Comparison of ENCODE assay signal across 20 cellular contexts in genomic region chr10:99461230-99461629, GRCh38. TPM values are rescaled to one million over a fixed set of nuclear protein-coding genes. Genes with fewer than 3 reads are reported as not detected.
A peak's percentile ranks its signal among the peaks of the same experiment; 100 is the strongest.
DNase-seq lines count a peak whose midpoint lies in the region; ATAC-seq, FAIRE-seq and TF ChIP-seq lines count a peak whose summit lies in the region.
"Had no signal": no experiment of that assay in that cellular context is flagged by ENCODE, and none has a peak within 500 bp of the region (broad histone marks: within the 10 kb centered on the region; RNA-seq: fewer than 3 reads in every experiment).

No MANE protein-coding gene starts in this region.

- peaks cover 31% of the 10 kb centered on the region for H3K27me3 Mint-ChIP-seq in MCF 10A (ENCODE audit: insufficient read depth, unreplicated experiment)
- H3K27me3 Mint-ChIP-seq in natural killer cell treated with Interleukin-12 subunit alpha and Interleukin-12 subunit beta and Interleukin-15 and Interleukin-18, amount 100 ng/mL, for 72 hours: peaks cover 22 to 35% of the 10 kb centered on the region in 2 donors

- FAIRE-seq in RCC 7860 (lab: Jason Lieb, UNC): no peak
- FAIRE-seq: pancreas had no signal

- H3K9me3 ChIP-seq in breast epithelium: no peaks in the 10 kb centered on the region
- H3K9me3 ChIP-seq: esophagus squamous epithelium, left lung, pancreas, SK-N-SH had no signal

- no peak for TF ChIP-seq CTCF in MCF 10A (IDR thresholded peaks at IDR 0.05; ENCODE audit: unreplicated experiment)
- TF ChIP-seq CTCF in breast epithelium (IDR thresholded peaks at IDR 0.05): no peak

- H3K9me3 Mint-ChIP-seq in MCF 10A (ENCODE audit: unreplicated experiment): no peaks in the 10 kb centered on the region
- no peaks in the 10 kb centered on the region for H3K9me3 Mint-ChIP-seq in stimulated activated effector memory CD8-positive, alpha-beta T cell treated with anti-CD3 and anti-CD28 coated beads, Interleukin-12 subunit alpha, Interleukin-12 subunit beta, amount 100 ng/mL, for 72 hours
- H3K9me3 Mint-ChIP-seq in natural killer cell treated with Interleukin-12 subunit alpha and Interleukin-12 subunit beta and Interleukin-15 and Interleukin-18, amount 100 ng/mL, for 72 hours: no peaks in the 10 kb centered on the region
- H3K9me3 Mint-ChIP-seq: activated T-helper 2 cell treated with anti-CD3 and anti-CD28 coated beads, Interferon-gamma antibody, Interleukin-2, Interleukin-4, amounts not matched to agents 10 μg/mL and 5 μg/mL and 100 μg/mL, durations not matched to agents 14 hours and 24 hours and 36 hours had no signal

- TF ChIP-seq POLR2A in breast epithelium (IDR thresholded peaks at IDR 0.05): no peak

- intact Hi-C loops in MCF 10A (cut with micrococcal nuclease): no loop called here
- intact Hi-C loops in breast epithelium (cut with DNase I; ENCODE audit: low total_unique reads): no loop called here

- CTCF ChIA-PET in MCF 10A (lab: Yijun Ruan, JAX): interaction anchor here (0.6 to 2.2 kb wide), 3 partner anchors 11 to 25 kb away, joined by 3 to 8 read pairs (median 6); no protein-coding TSS in a partner anchor

- peaks cover 0 to 21% of the 10 kb centered on the region in 2 donors for H3K27me3 ChIP-seq in breast epithelium

- H3K36me3 Mint-ChIP-seq in MCF 10A (ENCODE audit: insufficient read depth, unreplicated experiment): no peaks in the 10 kb centered on the region
- no peaks in the 10 kb centered on the region for H3K36me3 Mint-ChIP-seq in stimulated activated effector memory CD8-positive, alpha-beta T cell treated with anti-CD3 and anti-CD28 coated beads, Interleukin-12 subunit alpha, Interleukin-12 subunit beta, amount 100 ng/mL, for 72 hours
- no peaks in the 10 kb centered on the region for H3K36me3 Mint-ChIP-seq in natural killer cell treated with Interleukin-12 subunit alpha and Interleukin-12 subunit beta and Interleukin-15 and Interleukin-18, amount 100 ng/mL, for 72 hours

- no peak overlapping the region for H3K4me3 Mint-ChIP-seq in MCF 10A (ENCODE audit: unreplicated experiment)
- no peak overlapping the region for H3K4me3 Mint-ChIP-seq in stimulated activated effector memory CD8-positive, alpha-beta T cell treated with anti-CD3 and anti-CD28 coated beads, Interleukin-12 subunit alpha, Interleukin-12 subunit beta, amount 100 ng/mL, for 72 hours
- H3K4me3 Mint-ChIP-seq in natural killer cell treated with Interleukin-12 subunit alpha and Interleukin-12 subunit beta and Interleukin-15 and Interleukin-18, amount 100 ng/mL, for 72 hours: no peak overlapping the region
- H3K4me3 Mint-ChIP-seq: CD8-positive, alpha-beta memory T cell had no signal

- H3K36me3 ChIP-seq in breast epithelium: no peaks in the 10 kb centered on the region
- H3K36me3 ChIP-seq: esophagus squamous epithelium, left lung, pancreas had no signal

- no TSS peak for BruUV-seq in MCF 10A (replicated peaks; lab: Mats Ljungman, UMichigan)

- DNase-seq in MCF 10A (ENCODE audit: unreplicated experiment) (peak; percentile 50), breast epithelium (ENCODE audit: low spot score in 2 of 2) (no peak), RCC 7860 (ENCODE audit: low spot score) (peak; percentile 56), G401 (ENCODE audit: low spot score) (no peak), OCI-M2 (lab: John Stamatoyannopoulos, UW; ENCODE audit: unreplicated experiment) (no peak)
- no peak for DNase-seq in stimulated activated effector memory CD8-positive, alpha-beta T cell treated with anti-CD3 and anti-CD28 coated beads, Interleukin-12 subunit alpha, Interleukin-12 subunit beta, amount 100 ng/mL, for 72 hours (ENCODE audit: low spot score in 2 of 2)
- no peak for DNase-seq in natural killer cell treated with Interleukin-12 subunit alpha and Interleukin-12 subunit beta and Interleukin-15 and Interleukin-18, amount 100 ng/mL, for 72 hours (ENCODE audit: low spot score)
- DNase-seq: CD8-positive, alpha-beta memory T cell; esophagus squamous epithelium; GF-D8; hypothalamus; left lung; NCI-H146; pancreas; SK-N-SH had no signal

- no peaks in the 10 kb centered on the region for H3K4me1 ChIP-seq in breast epithelium
- H3K4me1 ChIP-seq: left lung, pancreas had no signal

- POLR2A ChIA-PET in MCF 10A (lab: Yijun Ruan, JAX): interaction anchor here (0.7 to 1.2 kb wide), 3 partner anchors 10 to 1001 kb away, joined by 3 read pairs; no protein-coding TSS in a partner anchor

- no peak overlapping the region for H3K27ac ChIP-seq in breast epithelium
- H3K27ac ChIP-seq: coronary artery, esophagus squamous epithelium, KMS-11, left lung, pancreas had no signal

- no peaks in the 10 kb centered on the region for H3K4me1 Mint-ChIP-seq in MCF 10A (ENCODE audit: insufficient read depth, unreplicated experiment)
- no peaks in the 10 kb centered on the region for H3K4me1 Mint-ChIP-seq in stimulated activated effector memory CD8-positive, alpha-beta T cell treated with anti-CD3 and anti-CD28 coated beads, Interleukin-12 subunit alpha, Interleukin-12 subunit beta, amount 100 ng/mL, for 72 hours
- H3K4me1 Mint-ChIP-seq in natural killer cell treated with Interleukin-12 subunit alpha and Interleukin-12 subunit beta and Interleukin-15 and Interleukin-18, amount 100 ng/mL, for 72 hours (ENCODE audit: low read depth in 2 of 2): no peaks in the 10 kb centered on the region
- H3K4me1 Mint-ChIP-seq: CD8-positive, alpha-beta memory T cell had no signal

- no peak overlapping the region for H3K4me3 ChIP-seq in breast epithelium
- H3K4me3 ChIP-seq: coronary artery, esophagus squamous epithelium, left lung, pancreas, smooth muscle cell had no signal

- H3K27ac Mint-ChIP-seq in MCF 10A (ENCODE audit: low read depth, unreplicated experiment): no peak overlapping the region
- H3K27ac Mint-ChIP-seq in stimulated activated effector memory CD8-positive, alpha-beta T cell treated with anti-CD3 and anti-CD28 coated beads, Interleukin-12 subunit alpha, Interleukin-12 subunit beta, amount 100 ng/mL, for 72 hours: no peak overlapping the region
- H3K27ac Mint-ChIP-seq in natural killer cell treated with Interleukin-12 subunit alpha and Interleukin-12 subunit beta and Interleukin-15 and Interleukin-18, amount 100 ng/mL, for 72 hours: no peak overlapping the region
- H3K27ac Mint-ChIP-seq: activated T-helper 2 cell treated with anti-CD3 and anti-CD28 coated beads, Interferon-gamma antibody, Interleukin-2, Interleukin-4, amounts not matched to agents 10 μg/mL and 5 μg/mL and 100 μg/mL, durations not matched to agents 14 hours and 24 hours and 36 hours; CD8-positive, alpha-beta memory T cell had no signal

- in situ Hi-C loops in G401 (cut with HindIII; ENCODE audit: low sequenced_read_pairs): no loop called here

- ATAC-seq in esophagus mucosa: peak; percentile 93
- peak; percentile 26 for ATAC-seq in stimulated activated effector memory CD8-positive, alpha-beta T cell treated with anti-CD3 and anti-CD28 coated beads, Interleukin-12 subunit alpha, Interleukin-12 subunit beta, amount 100 ng/mL, for 72 hours
- ATAC-seq in natural killer cell treated with Interleukin-12 subunit alpha and Interleukin-12 subunit beta and Interleukin-15 and Interleukin-18, amount 100 ng/mL, for 72 hours: no peak
- ATAC-seq: left lung, pancreas had no signal

RNA-seq across cellular contexts. Expression of gene GOT1, which starts 30.8 kb away (rescaled TPM):
- total RNA-seq in MCF 10A (2022) (163 and 184 TPM in 2 replicates), breast epithelium (10 to 100 TPM; 13.9 to 18.4 (median 15.7) TPM), esophagus mucosa (57.0 TPM)
- 14.8 and 18.0 TPM in 2 replicates for total RNA-seq in G401 (2014; rRNA removed; shearing (Covaris generic))
- total RNA-seq in natural killer cell treated with Interleukin-12 subunit alpha and Interleukin-12 subunit beta and Interleukin-15 and Interleukin-18, amount 100 ng/mL, for 72 hours: 10 to 100 TPM; 42.5 to 44.4 TPM

Comparison
In these comparisons a context has a peak if more than half of its experiments do, and no peak if none do; other contexts are left out.
1. DNase-seq: peak in MCF 10A (single experiment) and RCC 7860 (single experiment); none in breast epithelium (0 of 2), stimulated activated effector memory CD8-positive, alpha-beta T cell treated with anti-CD3 and anti-CD28 coated beads, Interleukin-12 subunit alpha, Interleukin-12 subunit beta, amount 100 ng/mL, for 72 hours (0 of 2), G401 (single experiment), natural killer cell treated with Interleukin-12 subunit alpha and Interleukin-12 subunit beta and Interleukin-15 and Interleukin-18, amount 100 ng/mL, for 72 hours (single experiment) and OCI-M2 (single experiment).
2. ATAC-seq: peak in esophagus mucosa (single experiment) and stimulated activated effector memory CD8-positive, alpha-beta T cell treated with anti-CD3 and anti-CD28 coated beads, Interleukin-12 subunit alpha, Interleukin-12 subunit beta, amount 100 ng/mL, for 72 hours (single experiment); none in natural killer cell treated with Interleukin-12 subunit alpha and Interleukin-12 subunit beta and Interleukin-15 and Interleukin-18, amount 100 ng/mL, for 72 hours (0 of 2).